ENCODE assay signal across 8 cellular contexts in the genomic region with DNA sequence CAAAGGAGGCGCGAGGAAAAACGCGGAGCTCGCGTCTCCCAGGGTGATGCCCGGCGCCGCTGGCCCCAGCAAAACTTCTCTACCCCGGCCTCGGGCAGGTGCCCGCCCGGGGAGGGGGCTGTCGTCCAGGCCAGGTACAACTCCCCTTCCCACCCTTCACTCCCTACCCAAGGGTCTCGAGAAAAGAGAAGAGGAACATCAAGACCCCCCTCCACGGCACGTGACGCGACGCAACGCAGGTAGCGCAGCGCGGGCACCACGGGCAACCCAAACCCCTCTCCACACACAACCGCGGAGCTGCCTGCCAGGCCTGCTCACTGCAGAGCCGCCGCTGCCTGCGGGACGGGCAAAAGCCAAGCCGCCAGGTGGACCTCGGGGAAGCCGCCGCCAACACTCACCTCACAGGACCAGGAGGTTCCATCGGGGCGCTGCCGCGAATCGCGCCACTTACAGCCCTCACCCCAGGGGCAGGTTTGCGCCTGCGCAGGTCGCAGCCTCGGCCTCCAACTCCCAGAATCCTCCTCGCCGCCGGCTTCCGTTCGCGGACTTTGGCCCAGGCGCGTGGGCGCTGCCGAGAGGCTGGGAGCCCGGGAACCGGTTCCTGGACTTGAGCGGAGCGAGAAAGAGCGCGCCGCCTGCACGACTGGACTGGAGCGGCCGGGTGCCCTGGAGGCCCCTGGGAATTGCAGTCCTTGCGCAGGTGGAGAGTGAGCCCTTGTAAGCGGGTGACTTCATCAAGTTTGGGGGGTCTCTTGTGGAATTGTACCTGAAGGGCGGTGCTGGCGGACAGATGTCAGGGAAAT. TPM values are rescaled to one million over a fixed set of nuclear protein-coding genes. Genes with fewer than 3 reads are reported as not detected.
DNase-seq lines count a peak whose midpoint lies in the region; ATAC-seq, FAIRE-seq and TF ChIP-seq lines count a peak whose summit lies in the region.

A gene (minus strand): TSS at position 477 of the 803 bp plus-strand sequence. CDS start 56 bp downstream, at position 421.

- H3K9me2 ChIP-seq in PC-9 (ENCODE audit: insufficient read depth): no peaks in the 10 kb centered on the region

- H3K27me3 ChIP-seq in PC-9 (ENCODE audit: insufficient read depth, low read depth): no peaks in the 10 kb centered on the region
- peaks cover 11 to 21% of the 10 kb centered on the region in 2 donors for H3K27me3 ChIP-seq in muscle layer of colon (ENCODE audit: control insufficient read depth in 1 of 2, insufficient read depth in 2 of 2, low read length in 2 of 2)

- TF ChIP-seq CTCF in D721Med (IDR thresholded peaks at IDR 0.05; ENCODE audit: insufficient read depth, missing control alignments) (no peak), PC-9 (conservative IDR thresholded peaks at IDR 0.05) (no peak)

- CTCF ChIA-PET in PC-9 (lab: Charles Lee): interaction anchor here (0.6 kb wide), 1 partner anchor 101 kb away, joined by 3 read pairs; no protein-coding TSS in a partner anchor

- H3F3A ChIP-seq in PC-9 (ENCODE audit: insufficient read depth, low read depth): peaks cover 15% of the 10 kb centered on the region

- H3K9ac ChIP-seq in muscle layer of colon (ENCODE audit: low read length): peak within 1 kb of the TSS; percentile 46

- in situ Hi-C loops in KBM-7 (cut with MboI; ENCODE audit: low pct_unique_long_range_greater_than_20kb, low sequenced_read_pairs): no loop called here

- 0 out of 2 replicates have a peak, but pooled peaks cover 3% of the 10 kb centered on the region for H3K79me2 ChIP-seq in PC-9 (ENCODE audit: low read depth)

- H3K4me2 ChIP-seq in PC-9: peak within 1 kb of the TSS; percentile 99

- intact Hi-C loops in PC-9 (cut with micrococcal nuclease; ENCODE audit: unreplicated experiment): loop anchor here (1.0 kb wide), 2 partner anchors 33 to 80 kb away; a partner anchor contains a TSS

- peaks cover 32% of the 10 kb centered on the region for H3K36me3 Mint-ChIP-seq in activated T-cell treated with anti-CD3 and anti-CD28 coated beads, Interleukin-2, amount 50 U/mL, for 4 hours (ENCODE audit: insufficient read depth)

- H4K20me1 ChIP-seq in PC-9 (ENCODE audit: insufficient read depth): no peaks in the 10 kb centered on the region

- peaks cover 18% of the 10 kb centered on the region for H3K27me3 Mint-ChIP-seq in activated T-cell treated with anti-CD3 and anti-CD28 coated beads, Interleukin-2, amount 50 U/mL, for 4 hours (ENCODE audit: low read depth)

- BruUV-seq in PC-9 (replicated peaks; lab: Mats Ljungman, UMichigan): no TSS peak

- H3K27ac ChIP-seq in PC-9: peak within 1 kb of the TSS; percentile 27; the same call in 1 of the 2 replicates
- H3K27ac ChIP-seq in muscle layer of colon (ENCODE audit: low read depth, low read length): peak within 1 kb of the TSS; percentile 48

- H3K9me3 ChIP-seq in PC-9 (ENCODE audit: insufficient read depth, low read depth) (peaks cover 38% of the 10 kb centered on the region; the same call in 1 of the 2 replicates), muscle layer of colon (ENCODE audit: low read length) (no peaks in the 10 kb centered on the region)

- H3K4me3 Mint-ChIP-seq in activated T-cell treated with anti-CD3 and anti-CD28 coated beads, Interleukin-2, amount 50 U/mL, for 4 hours: peak within 1 kb of the TSS; percentile 84

- peaks cover 8% of the 10 kb centered on the region; the same call in 1 of the 2 replicates for H3K4me1 ChIP-seq in PC-9 (replicated peaks; ENCODE audit: insufficient read depth)
- H3K4me1 ChIP-seq in muscle layer of colon (ENCODE audit: insufficient read depth, low read length): peaks cover 9% of the 10 kb centered on the region

- H3K9me3 Mint-ChIP-seq in activated T-cell treated with anti-CD3 and anti-CD28 coated beads, Interleukin-2, amount 50 U/mL, for 4 hours: no peaks in the 10 kb centered on the region

- peak; percentile 64 for DNase-seq in D721Med (ENCODE audit: insufficient read length, low spot score)
- peak; percentile 92 for DNase-seq in KBM-7
- DNase-seq in PC-9: peak; percentile 86 to 97
- DNase-seq in activated T-cell treated with anti-CD3 and anti-CD28 coated beads, Interleukin-2, amount 50 U/mL, for 4 hours: peak; percentile 85
- DNase-seq in stimulated activated CD8-positive, alpha-beta memory T cell treated with anti-CD3 and anti-CD28 coated beads, Interleukin-7, amount 100 ng/mL, for 1 hour (ENCODE audit: low read depth in 2 of 2): peak; percentile 76 to 78

- peak within 1 kb of the TSS; percentile 99 for H2AFZ ChIP-seq in PC-9

- H3K36me3 ChIP-seq in PC-9 (ENCODE audit: low read depth): peaks cover 21% of the 10 kb centered on the region
- peaks cover 13% of the 10 kb centered on the region for H3K36me3 ChIP-seq in muscle layer of colon (ENCODE audit: insufficient read depth, low read length)

- POLR2A ChIA-PET in PC-9 (lab: Charles Lee; ENCODE audit: unreplicated experiment): interaction anchor here (0.7 kb wide), 1 partner anchor 74 kb away, joined by 3 read pairs; no protein-coding TSS in a partner anchor

- FAIRE-seq in D721Med (lab: Jason Lieb, UNC): no peak

- ATAC-seq in GM21529 (IDR thresholded peaks at IDR 0.05; ENCODE audit: unreplicated experiment): peak; percentile 83
- peak; percentile 95 for ATAC-seq in activated T-cell treated with anti-CD3 and anti-CD28 coated beads, Interleukin-2, amount 50 U/mL, for 4 hours
- peak; percentile 95 for ATAC-seq in esophagus mucosa

- H3K4me3 ChIP-seq in PC-9 (peak within 1 kb of the TSS; percentile 86), muscle layer of colon (ENCODE audit: low read depth in 1 of 2, low read length in 2 of 2) (peak within 1 kb of the TSS; percentile 85 to 86)

- peaks cover 20% of the 10 kb centered on the region for H3K4me1 Mint-ChIP-seq in activated T-cell treated with anti-CD3 and anti-CD28 coated beads, Interleukin-2, amount 50 U/mL, for 4 hours (ENCODE audit: low read depth)

RNA-seq across cellular contexts. Expression of the gene that starts here (rescaled TPM):
- total RNA-seq in PC-9 (2021) (10.3 TPM in 2 replicates), esophagus mucosa (3.1 TPM)
- 10 to 100 TPM; 18.7 to 25.8 (median 21.3) TPM for total RNA-seq in activated T-cell treated with anti-CD3 and anti-CD28 coated beads, Interleukin-2, amount 50 U/mL, for 4 hours

Comparison
In these comparisons a context has a peak if more than half of its experiments do, and no peak if none do; other contexts are left out.
1. Peak in every context shown above with its lines: DNase-seq, ATAC-seq, H3K4me3 ChIP-seq and H3K27ac ChIP-seq.